In the genomic region with DNA sequence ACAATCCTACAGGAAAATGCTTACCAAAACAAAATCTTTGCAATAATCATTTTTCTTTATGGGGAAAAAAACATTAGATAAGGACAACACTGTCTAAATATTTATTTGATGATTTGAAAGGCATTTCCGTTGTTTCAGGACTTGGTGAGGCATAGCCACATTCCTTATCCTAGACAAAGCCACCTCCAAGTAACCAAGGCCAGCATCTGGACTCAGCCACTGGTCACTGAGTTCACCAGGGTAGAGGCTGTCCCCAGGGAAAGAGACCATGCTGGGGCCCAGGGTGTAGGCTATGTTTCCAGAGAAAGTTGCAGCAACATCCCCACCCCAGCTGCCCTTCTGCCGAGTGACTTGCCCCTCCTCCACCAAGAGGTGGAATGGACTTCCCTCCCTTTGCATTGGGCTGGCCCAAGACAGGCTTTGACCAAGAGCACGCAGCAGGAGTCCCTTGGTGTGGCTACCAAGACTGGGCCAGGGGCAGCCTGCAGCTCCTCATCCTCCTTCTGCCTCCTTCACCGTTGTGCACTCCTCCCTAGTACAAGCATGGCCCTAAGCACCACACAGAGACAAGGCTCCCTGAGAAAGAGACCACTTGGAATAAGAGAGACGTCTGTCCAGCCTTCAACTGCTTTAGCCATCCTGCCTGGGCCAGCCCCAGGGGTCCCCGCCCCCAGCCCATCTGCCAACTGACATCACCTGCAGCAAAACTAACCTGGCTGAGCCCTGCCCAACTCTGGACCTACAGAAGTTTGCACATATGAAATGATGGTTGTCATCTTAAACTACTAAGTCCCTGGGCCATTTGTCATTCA, we compare ENCODE assay signal across 24 cellular contexts.
A peak's percentile ranks its signal among the peaks of the same experiment; 100 is the strongest.
DNase-seq lines count a peak whose midpoint lies in the region; ATAC-seq lines count a peak whose summit lies in the region.
"Had no signal": no experiment of that assay in that cellular context is flagged by ENCODE, and none has a peak within 500 bp of the region (broad histone marks: within the 10 kb centered on the region; RNA-seq: fewer than 3 reads in every experiment).

No MANE protein-coding gene starts in this region.

- no peak for ATAC-seq in GM18520 (IDR thresholded peaks at IDR 0.05; ENCODE audit: unreplicated experiment)
- ATAC-seq: left lung; naive thymus-derived CD8-positive, alpha-beta T cell; right cardiac atrium; WTC11 had no signal

- DNase-seq in A172 (ENCODE audit: low spot score) (peak; percentile 21), EL (peak; percentile 65), M059J (ENCODE audit: low read depth) (peak; percentile 64), glomerular endothelial cell (ENCODE audit: extremely low read depth, low read depth, low spot score) (peak; percentile 9), NCI-H146 treated with DMSO at 0.1 percent for 48 hours (lab: John Stamatoyannopoulos, UW; ENCODE audit: unreplicated experiment) (no peak), NCI-H345 treated with DMSO at 0.1 percent for 48 hours (lab: John Stamatoyannopoulos, UW; ENCODE audit: unreplicated experiment) (no peak)
- no peak for DNase-seq in stimulated activated naive CD4-positive, alpha-beta T cell treated with Interleukin-2 at 50 U/mL for 16 hours (lab: John Stamatoyannopoulos, UW)
- DNase-seq: ACHN; activated CD4-positive, alpha-beta T cell treated with anti-CD3 and anti-CD28 coated beads, Interleukin-2, amount 50 U/mL, for 48 hours; activated naive CD4-positive, alpha-beta T cell treated with anti-CD3 and anti-CD28 coated beads for 36 hours; activated T-cell treated with anti-CD3 and anti-CD28 coated beads, Interleukin-2, amount 50 U/mL, for 48 hours; CD4-positive, alpha-beta T cell; central memory CD4-positive, alpha-beta T cell; DMS 273 treated with DMSO at 0.1 percent for 48 hours; GDM1; immature natural killer cell; left lung; naive thymus-derived CD8-positive, alpha-beta T cell; NCI-H146; NCI-H524; right cardiac atrium; upper lobe of left lung had no signal

Comparison
In these comparisons a context has a peak if more than half of its experiments do, and no peak if none do; other contexts are left out.
1. DNase-seq: peak in A172 (single experiment), EL (single experiment), M059J (single experiment) and glomerular endothelial cell (single experiment); none in NCI-H146 treated with DMSO at 0.1 percent for 48 hours (single experiment), stimulated activated naive CD4-positive, alpha-beta T cell treated with Interleukin-2 at 50 U/mL for 16 hours (single experiment) and NCI-H345 treated with DMSO at 0.1 percent for 48 hours (single experiment).